Comparison of ENCODE assay signal across 1 cellular context in genomic region chr9:117487555-117488175, GRCh38.
TF ChIP-seq lines count a peak whose summit lies in the region.

No MANE protein-coding gene starts in this region.

TF ChIP-seq in HepG2, 621 proteins besides CTCF, POLR2A, EP300 and RAD21 (continued from another document and continues in another):
- no peak for TF ChIP-seq AFF4 (CRISPR knock-in tag; IDR thresholded peaks at IDR 0.05)
- TF ChIP-seq XBP1 (CRISPR knock-in tag; IDR thresholded peaks at IDR 0.05) = no peak
- TF ChIP-seq HCFC1 (IDR thresholded peaks at IDR 0.05; ENCODE audit: low read depth, low read length) = no peak
- peak; percentile 89 for TF ChIP-seq WIZ (CRISPR knock-in tag; IDR thresholded peaks at IDR 0.05)
- no peak for TF ChIP-seq ZKSCAN1 (IDR thresholded peaks at IDR 0.05; ENCODE audit: low read length)
- peak; percentile 62; the same call in 1 of the 2 replicates for TF ChIP-seq ARNTL (CRISPR knock-in tag; IDR thresholded peaks at IDR 0.05)
- no peak for TF ChIP-seq NFE2L2 (IDR thresholded peaks at IDR 0.05; ENCODE audit: low read length)
- no peak for TF ChIP-seq CC2D1A (CRISPR knock-in tag; IDR thresholded peaks at IDR 0.05)
- TF ChIP-seq MAFF (IDR thresholded peaks at IDR 0.05; ENCODE audit: low read depth, low read length) = no peak
- peak; percentile 62; the same call in 1 of the 2 replicates for TF ChIP-seq ZNF556 (CRISPR knock-in tag; IDR thresholded peaks at IDR 0.05; ENCODE audit: borderline replicate concordance)
- TF ChIP-seq RFX1 (IDR thresholded peaks at IDR 0.05) = no peak
- TF ChIP-seq MAZ (IDR thresholded peaks at IDR 0.05; ENCODE audit: borderline replicate concordance, low read depth, low read length) = peak; percentile 33; the same call in 1 of the 2 replicates
- TF ChIP-seq MAZ (CRISPR knock-in tag; IDR thresholded peaks at IDR 0.05; ENCODE audit: low read depth) = peak; percentile 86
- no peak; the same call in 1 of the 2 replicates for TF ChIP-seq ZNF256 (CRISPR knock-in tag; conservative IDR thresholded peaks at IDR 0.05)
- no peak for TF ChIP-seq ZFAT (CRISPR knock-in tag; conservative IDR thresholded peaks at IDR 0.05)
- no peak for TF ChIP-seq SRSF1 (optimal IDR thresholded peaks at IDR 0.05; ENCODE audit: low read depth, low read length)
- TF ChIP-seq ZNF142 (CRISPR knock-in tag; IDR thresholded peaks at IDR 0.05) = no peak
- no peak for TF ChIP-seq SYNCRIP (IDR thresholded peaks at IDR 0.05; ENCODE audit: insufficient read depth, low read depth, low read length)
- 0 out of 2 replicates have a peak, but pooled peaks have one; percentile 82 for TF ChIP-seq ZNF567 (CRISPR knock-in tag; IDR thresholded peaks at IDR 0.05; ENCODE audit: borderline replicate concordance)
- 0 out of 2 replicates have a peak, but pooled peaks have one; percentile 14 for TF ChIP-seq NFKBIZ (CRISPR knock-in tag; IDR thresholded peaks at IDR 0.05)
- TF ChIP-seq SPEN (CRISPR knock-in tag; IDR thresholded peaks at IDR 0.05; ENCODE audit: low read depth) = peak; percentile 84; the same call in 1 of the 2 replicates
- peak; percentile 31; the same call in 1 of the 2 replicates for TF ChIP-seq ZNF335 (CRISPR knock-in tag; IDR thresholded peaks at IDR 0.05)
- TF ChIP-seq BRCA1 (CRISPR knock-in tag; IDR thresholded peaks at IDR 0.05) = 0 out of 2 replicates have a peak, but pooled peaks have one; percentile 65
- no peak for TF ChIP-seq LCORL (IDR thresholded peaks at IDR 0.05)
- TF ChIP-seq LCORL (CRISPR knock-in tag; IDR thresholded peaks at IDR 0.05) = peak; percentile 94
- TF ChIP-seq NR0B2 (CRISPR knock-in tag; IDR thresholded peaks at IDR 0.05) = no peak
- TF ChIP-seq ZBTB10 (CRISPR knock-in tag; IDR thresholded peaks at IDR 0.05; ENCODE audit: borderline replicate concordance) = no peak
- 0 out of 2 replicates have a peak, but pooled peaks have one; percentile 18 for TF ChIP-seq HOMEZ (CRISPR knock-in tag; IDR thresholded peaks at IDR 0.05; ENCODE audit: low read depth)
- no peak for TF ChIP-seq TMF1 (CRISPR knock-in tag; IDR thresholded peaks at IDR 0.05; ENCODE audit: low read depth)
- TF ChIP-seq ZIK1 (CRISPR knock-in tag; IDR thresholded peaks at IDR 0.05; ENCODE audit: borderline replicate concordance, low read depth) = no peak
- no peak for TF ChIP-seq ZBTB46 (CRISPR knock-in tag; IDR thresholded peaks at IDR 0.05; ENCODE audit: borderline replicate concordance)
- no peak for TF ChIP-seq KLF6 (CRISPR knock-in tag; IDR thresholded peaks at IDR 0.05)
- no peak for TF ChIP-seq CCDC6 (CRISPR knock-in tag; IDR thresholded peaks at IDR 0.05)
- no peak for TF ChIP-seq ZNF776 (CRISPR knock-in tag; IDR thresholded peaks at IDR 0.05)
- TF ChIP-seq ATRX (CRISPR knock-in tag; IDR thresholded peaks at IDR 0.05; ENCODE audit: borderline replicate concordance) = no peak
- 0 out of 2 replicates have a peak, but pooled peaks have one; percentile 43 for TF ChIP-seq TOPORS (CRISPR knock-in tag; IDR thresholded peaks at IDR 0.05)
- peak; percentile 81; the same call in 1 of the 2 replicates for TF ChIP-seq MTA1 (CRISPR knock-in tag; IDR thresholded peaks at IDR 0.05; ENCODE audit: borderline replicate concordance)
- TF ChIP-seq ZNF558 (CRISPR knock-in tag; IDR thresholded peaks at IDR 0.05; ENCODE audit: borderline replicate concordance) = 0 out of 2 replicates have a peak, but pooled peaks have one; percentile 45
- 0 out of 2 replicates have a peak, but pooled peaks have one; percentile 81 for TF ChIP-seq ZNF292 (CRISPR knock-in tag; IDR thresholded peaks at IDR 0.05; ENCODE audit: borderline replicate concordance, low read depth)
- no peak for TF ChIP-seq JARID2 (CRISPR knock-in tag; IDR thresholded peaks at IDR 0.05; ENCODE audit: insufficient replicate concordance)
- no peak for TF ChIP-seq ZBTB42 (CRISPR knock-in tag; IDR thresholded peaks at IDR 0.05)
- TF ChIP-seq ZSCAN22 (CRISPR knock-in tag; IDR thresholded peaks at IDR 0.05) = no peak
- TF ChIP-seq ZNF816 (CRISPR knock-in tag; IDR thresholded peaks at IDR 0.05; ENCODE audit: borderline replicate concordance) = 0 out of 2 replicates have a peak, but pooled peaks have one; percentile 37
- no peak for TF ChIP-seq ZFP62 (CRISPR knock-in tag; IDR thresholded peaks at IDR 0.05)
- TF ChIP-seq ZNF616 (CRISPR knock-in tag; IDR thresholded peaks at IDR 0.05; ENCODE audit: low read depth) = no peak
- TF ChIP-seq FOXM1 (CRISPR knock-in tag; IDR thresholded peaks at IDR 0.05) = no peak
- TF ChIP-seq ZNF232 (CRISPR knock-in tag; IDR thresholded peaks at IDR 0.05; ENCODE audit: borderline replicate concordance) = 0 out of 2 replicates have a peak, but pooled peaks have one; percentile 20
- no peak for TF ChIP-seq ZNF784 (CRISPR knock-in tag; IDR thresholded peaks at IDR 0.05; ENCODE audit: borderline replicate concordance)
- peak; percentile 76; the same call in 1 of the 2 replicates for TF ChIP-seq ZNF124 (CRISPR knock-in tag; IDR thresholded peaks at IDR 0.05)
- TF ChIP-seq ZNF615 (CRISPR knock-in tag; IDR thresholded peaks at IDR 0.05; ENCODE audit: borderline replicate concordance) = no peak
